In genomic region chr1:59446257-59446901, GRCh38 we compare ENCODE assay signal across 11 cellular contexts.
DNase-seq lines count a peak whose midpoint lies in the region; ATAC-seq, FAIRE-seq and TF ChIP-seq lines count a peak whose summit lies in the region.
"Had no signal": no experiment of that assay in that cellular context is flagged by ENCODE, and none has a peak within 500 bp of the region (broad histone marks: within the 10 kb centered on the region; RNA-seq: fewer than 3 reads in every experiment).

No MANE protein-coding gene starts in this region.

- no peaks in the 10 kb centered on the region for H3K27me3 ChIP-seq in GM23338 (ENCODE audit: insufficient read depth)
- no peaks in the 10 kb centered on the region for H3K27me3 ChIP-seq in adrenal gland
- H3K27me3 ChIP-seq in skeletal muscle tissue (ENCODE audit: control insufficient read depth in 3 of 3, insufficient read depth in 3 of 3, low read length in 3 of 3) = no peaks in the 10 kb centered on the region
- H3K27me3 ChIP-seq: right lobe of liver had no signal

- TF ChIP-seq POLR2A in adrenal gland (IDR thresholded peaks at IDR 0.05) = no peak

- peak overlapping the region; percentile 1 to 61 (median 23) for H3K9ac ChIP-seq in skeletal muscle tissue (ENCODE audit: low read depth in 1 of 3, low read length in 3 of 3)

- no peaks in the 10 kb centered on the region for H3F3A ChIP-seq in GM23338 (replicated peaks; ENCODE audit: low read depth)

- no peaks in the 10 kb centered on the region for H4K20me1 ChIP-seq in GM23338 (replicated peaks; ENCODE audit: insufficient read depth)

- H3K36me3 ChIP-seq in GM23338 (ENCODE audit: insufficient read depth) (no peaks in the 10 kb centered on the region), adrenal gland (replicated peaks in 1 of 2) (no peaks in the 10 kb centered on the region), skeletal muscle tissue (ENCODE audit: control insufficient read depth in 3 of 3, insufficient read depth in 3 of 3, low read length in 3 of 3) (no peaks in the 10 kb centered on the region)
- H3K36me3 ChIP-seq: right lobe of liver had no signal

- H3K4me3 ChIP-seq in GM23338 (no peak overlapping the region), adrenal gland (no peak overlapping the region), skeletal muscle tissue (ENCODE audit: low read length in 3 of 3) (peak overlapping the region in 1 of 3 donors; percentile 27)
- H3K4me3 ChIP-seq: right lobe of liver had no signal

- H3K27ac Mint-ChIP-seq in GM23338 = 0 out of 2 replicates have a peak overlapping the region, but pooled peaks have one; percentile 16

- peaks cover 16% of the 10 kb centered on the region; the same call in 2 of the 3 replicates for H3K9me3 Mint-ChIP-seq in GM23338

- no peak for TF ChIP-seq CTCF in GM23338 (conservative IDR thresholded peaks at IDR 0.05; ENCODE audit: low read depth in 2 of 2)
- TF ChIP-seq CTCF in adrenal gland (IDR thresholded peaks at IDR 0.05) = no peak

- no peak overlapping the region for H3K4me2 ChIP-seq in GM23338

- peaks cover 10% of the 10 kb centered on the region; the same call in 1 of the 2 replicates for H3K4me1 ChIP-seq in GM23338 (ENCODE audit: insufficient read depth)
- peaks cover 13 to 35% of the 10 kb centered on the region in 2 donors for H3K4me1 ChIP-seq in adrenal gland (replicated peaks in 1 of 2)
- H3K4me1 ChIP-seq in skeletal muscle tissue (ENCODE audit: control insufficient read depth in 3 of 3, insufficient read depth in 3 of 3, low read length in 3 of 3) = peaks cover 22 to 47% (median 35%) of the 10 kb centered on the region in 3 donors

- no peak overlapping the region for H2AFZ ChIP-seq in GM23338

- H3K27ac ChIP-seq in GM23338 (ENCODE audit: low read depth) (no peak overlapping the region), adrenal gland (peak overlapping the region in 2 of 5 donors; percentile 51 to 78), skeletal muscle tissue (ENCODE audit: low read depth, low read length) (peak overlapping the region; percentile 73)
- H3K27ac ChIP-seq: right lobe of liver had no signal

- ATAC-seq in GM23338 = peak; percentile 64
- ATAC-seq in HG02981 (IDR thresholded peaks at IDR 0.05; ENCODE audit: unreplicated experiment) = no peak

- no peak overlapping the region for H3K4me3 Mint-ChIP-seq in GM23338

- 66 to 75% (median 69%) methylated on average over 9 of the region's 9 CpGs for WGBS in adrenal gland, 4 donors

- peaks cover 27% of the 10 kb centered on the region for H3K4me1 Mint-ChIP-seq in GM23338

- no peak for FAIRE-seq in GM19239 (lab: Jason Lieb, UNC)

- H3K79me2 ChIP-seq in GM23338 (replicated peaks; ENCODE audit: insufficient read depth) = no peaks in the 10 kb centered on the region

- peaks cover 10% of the 10 kb centered on the region; the same call in 2 of the 3 replicates for H3K36me3 Mint-ChIP-seq in GM23338 (ENCODE audit: low read depth)

- H3K9me2 ChIP-seq in GM23338 (ENCODE audit: insufficient read depth) = peaks cover 5% of the 10 kb centered on the region; the same call in 1 of the 2 replicates

- peaks cover 4% of the 10 kb centered on the region for H3K27me3 Mint-ChIP-seq in GM23338 (ENCODE audit: insufficient read depth, low read depth, poor library complexity)

- H3K9me3 ChIP-seq in adrenal gland (replicated peaks in 1 of 3) (peaks cover 0 to 8% (median 0%) of the 10 kb centered on the region in 3 donors), skeletal muscle tissue (ENCODE audit: control insufficient read depth in 3 of 3, low read length in 3 of 3) (no peaks in the 10 kb centered on the region)
- H3K9me3 ChIP-seq: right lobe of liver had no signal

- DNase-seq in GM23338 (ENCODE audit: low spot score) (peak; percentile 7), adrenal gland (peak in 4 of 7 donors; percentile 20 to 68 (median 38)), hepatic stellate cell (ENCODE audit: low spot score) (peak; percentile 43), GM19239 (ENCODE audit: insufficient read length, low spot score) (no peak)
- DNase-seq in activated T-cell treated with anti-CD3 and anti-CD28 coated beads, Interleukin-2, amount 50 U/mL, for 48 hours = no peak
- DNase-seq in stimulated activated CD4-positive, alpha-beta T cell treated with anti-CD3 and anti-CD28 coated beads, Interleukin-4, amount 100 ng/mL, for 4 hours = no peak
- DNase-seq: activated CD8-positive, alpha-beta memory T cell treated with anti-CD3 and anti-CD28 coated beads, Interleukin-2, amount 50 U/mL, for 4 hours; foreskin melanocyte; right lobe of liver had no signal

- intact Hi-C loops in adrenal gland (cut with DNase I) = no loop called here

TF ChIP-seq in GM23338, 12 proteins besides CTCF, POLR2A, EP300 and RAD21 (continues in another document):
- TF ChIP-seq EZH2phosphoT487 (IDR thresholded peaks at IDR 0.05; ENCODE audit: unreplicated experiment) (no peak), ETS1 (IDR thresholded peaks at IDR 0.05) (no peak), CREB1 (CRISPR knock-in tag; IDR thresholded peaks at IDR 0.05; ENCODE audit: low read depth) (no peak), NANOG (IDR thresholded peaks at IDR 0.05; ENCODE audit: borderline replicate concordance) (no peak), ZNF462 (CRISPR knock-in tag; IDR thresholded peaks at IDR 0.05) (no peak), POLR2AphosphoS5 (IDR thresholded peaks at IDR 0.05; ENCODE audit: low read depth) (no peak), ZNF331 (CRISPR knock-in tag; IDR thresholded peaks at IDR 0.05; ENCODE audit: low read depth) (no peak), EZH2 (IDR thresholded peaks at IDR 0.05; ENCODE audit: low read depth, unreplicated experiment) (no peak), ZNF114 (CRISPR knock-in tag; IDR thresholded peaks at IDR 0.05) (no peak)

Comparison
In these comparisons a context has a peak if more than half of its experiments do, and no peak if none do; other contexts are left out.
1. DNase-seq: peak in GM23338 (single experiment), adrenal gland (4 of 7) and hepatic stellate cell (single experiment); none in GM19239 (single experiment), activated T-cell treated with anti-CD3 and anti-CD28 coated beads, Interleukin-2, amount 50 U/mL, for 48 hours (0 of 2) and stimulated activated CD4-positive, alpha-beta T cell treated with anti-CD3 and anti-CD28 coated beads, Interleukin-4, amount 100 ng/mL, for 4 hours (0 of 2).